In genomic region chr10:48444266-48444665, GRCh38 we compare ENCODE assay signal across 10 cellular contexts.
A peak's percentile ranks its signal among the peaks of the same experiment; 100 is the strongest.
DNase-seq lines count a peak whose midpoint lies in the region; ATAC-seq and TF ChIP-seq lines count a peak whose summit lies in the region.
"Had no signal": no experiment of that assay in that cellular context is flagged by ENCODE, and none has a peak within 500 bp of the region (broad histone marks: within the 10 kb centered on the region; RNA-seq: fewer than 3 reads in every experiment).

No MANE protein-coding gene starts in this region.

- H3K27ac ChIP-seq in esophagus squamous epithelium: no peak overlapping the region
- no peak overlapping the region for H3K27ac ChIP-seq in stomach
- H3K27ac ChIP-seq: gastrocnemius medialis, Peyer's patch had no signal

- H3K27me3 ChIP-seq in NT2/D1 (ENCODE audit: insufficient read depth, insufficient read length): no peaks in the 10 kb centered on the region
- H3K27me3 ChIP-seq in esophagus squamous epithelium: no peaks in the 10 kb centered on the region
- peaks cover 0 to 4% (median 0%) of the 10 kb centered on the region in 3 donors for H3K27me3 ChIP-seq in stomach
- H3K27me3 ChIP-seq: gastrocnemius medialis, Peyer's patch had no signal

- 62 to 91% methylated on average over 2 of the region's 2 CpGs for WGBS in esophagus squamous epithelium, 2 donors
- 16 to 40% (median 31%) methylated on average over 2 of the region's 2 CpGs for WGBS in stomach, 5 donors

- H3K4me3 Mint-ChIP-seq in activated T-cell treated with anti-CD3 and anti-CD28 coated beads, Interleukin-2, amount 50 U/mL, for 24 hours: no peak overlapping the region

- no peak for ATAC-seq in GM19328 (IDR thresholded peaks at IDR 0.05; ENCODE audit: unreplicated experiment)
- ATAC-seq in HG03469 (IDR thresholded peaks at IDR 0.05; ENCODE audit: unreplicated experiment): no peak
- ATAC-seq: gastrocnemius medialis had no signal

- DNase-seq in activated T-cell treated with anti-CD3 and anti-CD28 coated beads, Interleukin-2, amount 50 U/mL, for 24 hours: peak; percentile 21
- DNase-seq in activated T-cell treated with anti-CD3 and anti-CD28 coated beads, Interleukin-2, amount 50 U/mL, for 48 hours: no peak
- DNase-seq in NT2/D1 (ENCODE audit: low read depth, low spot score): peak; percentile 20
- DNase-seq in esophagus squamous epithelium (lab: John Stamatoyannopoulos, UW): no peak
- peak; percentile 25 for DNase-seq in stomach
- DNase-seq in NCI-H526 treated with DMSO at 0.1 percent for 48 hours (lab: John Stamatoyannopoulos, UW): no peak

- intact Hi-C loops in esophagus squamous epithelium (cut with DNase I): no loop called here
- intact Hi-C loops in stomach (cut with DNase I; ENCODE audit: low total_unique reads): no loop called here

- no peaks in the 10 kb centered on the region for H3K4me1 ChIP-seq in NT2/D1 (ENCODE audit: insufficient read depth, insufficient read length)
- H3K4me1 ChIP-seq in esophagus squamous epithelium: no peaks in the 10 kb centered on the region
- H3K4me1 ChIP-seq in stomach: peaks cover 0 to 4% (median under 1%) of the 10 kb centered on the region in 4 donors
- H3K4me1 ChIP-seq: gastrocnemius medialis had no signal

- TF ChIP-seq CTCF in esophagus squamous epithelium (IDR thresholded peaks at IDR 0.05) (peak in 4 of 6 experiments; percentile 20 to 59 (median 22)), stomach (IDR thresholded peaks at IDR 0.05) (peak in 2 of 7 experiments; percentile 6 to 14)

- H3K36me3 ChIP-seq in NT2/D1 (ENCODE audit: insufficient read depth, insufficient read length, low read length) (peaks cover 8% of the 10 kb centered on the region), esophagus squamous epithelium (no peaks in the 10 kb centered on the region), stomach (no peaks in the 10 kb centered on the region)
- H3K36me3 ChIP-seq: gastrocnemius medialis, Peyer's patch had no signal

- no peak for TF ChIP-seq EP300 in stomach (IDR thresholded peaks at IDR 0.05)

- TF ChIP-seq POLR2A in esophagus squamous epithelium (IDR thresholded peaks at IDR 0.05): no peak
- TF ChIP-seq POLR2A in stomach (IDR thresholded peaks at IDR 0.05): no peak

- H3K9me3 Mint-ChIP-seq in activated T-cell treated with anti-CD3 and anti-CD28 coated beads, Interleukin-2, amount 50 U/mL, for 24 hours: no peaks in the 10 kb centered on the region

- H3K4me1 Mint-ChIP-seq in activated T-cell treated with anti-CD3 and anti-CD28 coated beads, Interleukin-2, amount 50 U/mL, for 24 hours (ENCODE audit: low read depth): no peaks in the 10 kb centered on the region

- no peak overlapping the region for H3K9ac ChIP-seq in NT2/D1 (ENCODE audit: insufficient read length, low read depth)

- H3K36me3 Mint-ChIP-seq in activated T-cell treated with anti-CD3 and anti-CD28 coated beads, Interleukin-2, amount 50 U/mL, for 24 hours (ENCODE audit: low read depth): no peaks in the 10 kb centered on the region

- H3K9me3 ChIP-seq in NT2/D1 (ENCODE audit: insufficient read depth, low read length): no peaks in the 10 kb centered on the region
- H3K9me3 ChIP-seq in esophagus squamous epithelium: no peaks in the 10 kb centered on the region
- H3K9me3 ChIP-seq in stomach: no peaks in the 10 kb centered on the region
- H3K9me3 ChIP-seq: gastrocnemius medialis, Peyer's patch had no signal

- peaks cover 2% of the 10 kb centered on the region for H3K27me3 Mint-ChIP-seq in activated T-cell treated with anti-CD3 and anti-CD28 coated beads, Interleukin-2, amount 50 U/mL, for 24 hours

- H3K27ac Mint-ChIP-seq in activated T-cell treated with anti-CD3 and anti-CD28 coated beads, Interleukin-2, amount 50 U/mL, for 24 hours: no peak overlapping the region

- H3K4me3 ChIP-seq in NT2/D1 (ENCODE audit: insufficient read length, low read depth) (no peak overlapping the region), esophagus squamous epithelium (no peak overlapping the region), stomach (no peak overlapping the region)
- H3K4me3 ChIP-seq: gastrocnemius medialis, Peyer's patch had no signal

Comparison
In these comparisons a context has a peak if more than half of its experiments do, and no peak if none do; other contexts are left out.
1. DNase-seq: peak in activated T-cell treated with anti-CD3 and anti-CD28 coated beads, Interleukin-2, amount 50 U/mL, for 24 hours (single experiment), NT2/D1 (single experiment) and stomach (single experiment); none in activated T-cell treated with anti-CD3 and anti-CD28 coated beads, Interleukin-2, amount 50 U/mL, for 48 hours (0 of 2), esophagus squamous epithelium (single experiment) and NCI-H526 treated with DMSO at 0.1 percent for 48 hours (single experiment).